ENCODE assay signal across 16 cellular contexts in genomic region chr9:488448-488847, GRCh38.
"Had no signal": no experiment of that assay in that cellular context is flagged by ENCODE, and none has a peak within 500 bp of the region (broad histone marks: within the 10 kb centered on the region; RNA-seq: fewer than 3 reads in every experiment).

No MANE protein-coding gene starts in this region.

- H3K27ac Mint-ChIP-seq: nephron progenitor cell, type B pancreatic cell had no signal

- H3K4me1 ChIP-seq: heart left ventricle, sigmoid colon, suprapubic skin, thyroid gland had no signal

- H3K36me3 ChIP-seq: heart left ventricle, sigmoid colon, suprapubic skin, thyroid gland had no signal

- DNase-seq: effector memory CD4-positive, alpha-beta T cell; heart left ventricle; hippocampal formation; mesendoderm; naive thymus-derived CD4-positive, alpha-beta T cell; nephron progenitor cell; posterior cingulate gyrus; sigmoid colon; stimulated activated CD4-positive, alpha-beta T cell treated with anti-CD3 and anti-CD28 coated beads, Interleukin-2, amount 100 ng/mL, for 24 hours; stimulated activated naive CD4-positive, alpha-beta T cell treated with Interleukin-2 at 50 U/mL for 16 hours; thyroid gland had no signal

- H3K9me3 ChIP-seq: sigmoid colon, suprapubic skin, thyroid gland had no signal

- H3K4me1 Mint-ChIP-seq: naive thymus-derived CD4-positive, alpha-beta T cell; nephron progenitor cell had no signal

- ATAC-seq: esophagus mucosa; heart left ventricle; naive thymus-derived CD4-positive, alpha-beta T cell had no signal

- H3K4me3 ChIP-seq: coronary artery, heart left ventricle, sigmoid colon, skin epidermis, suprapubic skin, thyroid gland had no signal

- H3K27ac ChIP-seq: coronary artery, heart left ventricle, sigmoid colon, skin epidermis, suprapubic skin, thyroid gland had no signal

- H3K27me3 Mint-ChIP-seq: naive thymus-derived CD4-positive, alpha-beta T cell; type B pancreatic cell had no signal

- H3K27me3 ChIP-seq: heart left ventricle, sigmoid colon, suprapubic skin, thyroid gland had no signal

- H3K4me3 Mint-ChIP-seq: naive thymus-derived CD4-positive, alpha-beta T cell; nephron progenitor cell; type B pancreatic cell had no signal
